ENCODE assay signal across 24 cellular contexts in the genomic region with DNA sequence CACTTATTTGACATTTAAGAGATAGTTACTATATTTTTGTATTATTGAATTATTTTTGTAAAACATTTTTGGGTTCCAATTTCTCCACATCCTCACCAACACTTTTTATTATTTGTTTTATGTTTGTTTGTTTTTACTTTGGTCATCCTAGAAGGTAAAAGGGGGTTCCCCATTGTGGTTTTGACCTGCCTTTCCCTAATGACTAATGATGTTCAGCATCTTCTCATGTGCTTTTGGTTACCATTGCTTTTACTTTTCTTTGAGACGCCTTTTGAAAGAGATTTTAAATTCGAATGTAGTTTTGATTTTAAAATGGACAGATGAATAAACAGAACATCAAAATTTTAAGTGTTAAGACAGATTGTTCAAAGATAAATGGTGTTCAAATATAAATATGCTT. TPM values are rescaled to one million over a fixed set of nuclear protein-coding genes. Genes with fewer than 3 reads are reported as not detected.
A peak's percentile ranks its signal among the peaks of the same experiment; 100 is the strongest.
DNase-seq lines count a peak whose midpoint lies in the region; ATAC-seq and TF ChIP-seq lines count a peak whose summit lies in the region.
"Had no signal": no experiment of that assay in that cellular context is flagged by ENCODE, and none has a peak within 500 bp of the region (broad histone marks: within the 10 kb centered on the region; RNA-seq: fewer than 3 reads in every experiment).

No MANE protein-coding gene starts in this region.

- H3K4me2 ChIP-seq in PC-3 (ENCODE audit: low read length): no peak overlapping the region

- no peak overlapping the region for H3K9ac ChIP-seq in PC-3 (ENCODE audit: low read length)
- H3K9ac ChIP-seq: GM23248 had no signal

- no peaks in the 10 kb centered on the region for H3K79me2 ChIP-seq in PC-3 (ENCODE audit: low read length)

- no peaks in the 10 kb centered on the region for H4K20me1 ChIP-seq in PC-3 (ENCODE audit: low read length)

- in situ Hi-C loops in GM13976 (cut with MboI; ENCODE audit: low sequenced_read_pairs, unreplicated experiment): no loop called here

- H3K27me3 ChIP-seq in PC-3 (ENCODE audit: low read length) (no peaks in the 10 kb centered on the region), body of pancreas (no peaks in the 10 kb centered on the region)
- no peaks in the 10 kb centered on the region for H3K27me3 ChIP-seq in effector memory CD4-positive, alpha-beta T cell (replicated peaks; ENCODE audit: control insufficient read depth, insufficient read depth, low read length, poor library complexity, severe bottlenecking)
- H3K27me3 ChIP-seq: Peyer's patch had no signal

- intact Hi-C loops in PC-3 (cut with micrococcal nuclease): no loop called here
- intact Hi-C loops in body of pancreas (cut with DNase I): no loop called here
- intact Hi-C loops in left cardiac atrium (cut with DNase I): no loop called here

- POLR2A ChIA-PET in PC-3 (lab: Charles Lee; ENCODE audit: unreplicated experiment): no interaction called here

- H3K4me1 ChIP-seq in PC-3 (ENCODE audit: insufficient read depth, low read length) (peaks cover 7% of the 10 kb centered on the region; the same call in 1 of the 2 replicates), body of pancreas (no peaks in the 10 kb centered on the region)
- no peaks in the 10 kb centered on the region for H3K4me1 ChIP-seq in effector memory CD4-positive, alpha-beta T cell (ENCODE audit: control insufficient read depth, insufficient read depth, low read length, poor library complexity, severe bottlenecking)
- H3K4me1 ChIP-seq: Caco-2, Peyer's patch had no signal

- WGBS in body of pancreas, 2 donors: 84 to 86% methylated on average over 2 of the region's 2 CpGs

- H3K9me3 ChIP-seq in PC-3 (ENCODE audit: low read length): no peaks in the 10 kb centered on the region
- no peaks in the 10 kb centered on the region for H3K9me3 ChIP-seq in body of pancreas
- H3K9me3 ChIP-seq in effector memory CD4-positive, alpha-beta T cell (ENCODE audit: control insufficient read depth, low read length): no peaks in the 10 kb centered on the region
- H3K9me3 ChIP-seq: Caco-2, Peyer's patch had no signal

- no TSS peak for BruUV-seq in PC-3 (replicated peaks; lab: Mats Ljungman, UMichigan)

- ATAC-seq in PC-3 (no peak), body of pancreas (no peak), left cardiac atrium (no peak)
- ATAC-seq: CD8-positive, alpha-beta T cell had no signal

- no peaks in the 10 kb centered on the region for H3F3A ChIP-seq in PC-3 (ENCODE audit: low read length, unreplicated experiment)

- CTCF ChIA-PET in PC-3 (lab: Charles Lee): no interaction called here

- H2AFZ ChIP-seq in PC-3 (ENCODE audit: low read length): no peak overlapping the region
- H2AFZ ChIP-seq: GM23248 had no signal

- TF ChIP-seq CTCF in GM13976 (IDR thresholded peaks at IDR 0.05; ENCODE audit: borderline replicate concordance, control extremely low read depth, extremely low read depth, insufficient read depth, missing control alignments): no peak
- TF ChIP-seq CTCF in PC-3 (conservative IDR thresholded peaks at IDR 0.05; ENCODE audit: low read depth, low read length): no peak
- TF ChIP-seq CTCF in choroid plexus epithelial cell (conservative IDR thresholded peaks at IDR 0.05; ENCODE audit: low read depth, low read length): no peak
- no peak for TF ChIP-seq CTCF in body of pancreas (IDR thresholded peaks at IDR 0.05)

- no peaks in the 10 kb centered on the region for H3K9me2 ChIP-seq in PC-3 (replicated peaks; ENCODE audit: low read length)

- H3K4me3 ChIP-seq in PC-3 (ENCODE audit: low read length) (no peak overlapping the region), choroid plexus epithelial cell (ENCODE audit: low read depth, low read length) (no peak overlapping the region), body of pancreas (no peak overlapping the region)
- no peak overlapping the region for H3K4me3 ChIP-seq in effector memory CD4-positive, alpha-beta T cell (ENCODE audit: insufficient read depth, low read depth, low read length, poor library complexity, severe bottlenecking)
- H3K4me3 ChIP-seq: GM23248, Peyer's patch, SK-N-MC had no signal

- H3K27ac ChIP-seq in PC-3 (ENCODE audit: low read length) (no peak overlapping the region), body of pancreas (no peak overlapping the region)
- H3K27ac ChIP-seq in effector memory CD4-positive, alpha-beta T cell (ENCODE audit: insufficient read depth, low read length, poor library complexity, severe bottlenecking): no peak overlapping the region
- H3K27ac ChIP-seq: C4-2B, GM23248, Peyer's patch, SK-N-MC had no signal

- no peak for TF ChIP-seq POLR2A in body of pancreas (IDR thresholded peaks at IDR 0.05)

- H3K36me3 ChIP-seq in PC-3 (ENCODE audit: low read depth, low read length) (no peaks in the 10 kb centered on the region), body of pancreas (replicated peaks in 1 of 2; ENCODE audit: insufficient read depth in 1 of 2, low read depth in 2 of 2) (no peaks in the 10 kb centered on the region)
- H3K36me3 ChIP-seq in effector memory CD4-positive, alpha-beta T cell (ENCODE audit: control insufficient read depth, insufficient read depth, low read length): no peaks in the 10 kb centered on the region
- H3K36me3 ChIP-seq: Peyer's patch had no signal

- DNase-seq in GM13976 (ENCODE audit: low spot score) (peak; percentile 23), PC-3 (peak; percentile 19), choroid plexus epithelial cell (ENCODE audit: low read depth) (peak; percentile 39), body of pancreas (no peak), left cardiac atrium (no peak), NOMO-1 treated with dmso at 0.1 percent for 144 hours (lab: John Stamatoyannopoulos, UW; ENCODE audit: unreplicated experiment) (no peak)
- DNase-seq in effector memory CD4-positive, alpha-beta T cell: no peak
- DNase-seq: Caco-2; CD8-positive, alpha-beta T cell; GDM1; GM23248; H7; KBM-7; NCI-H1048; NCI-H1417; NCI-H1694; NCI-H2029 treated with DMSO at 0.1 percent for 48 hours; NCI-H2227 treated with DMSO at 0.1 percent for 48 hours; NCI-H526 treated with DMSO at 0.1 percent for 48 hours; Peyer's patch; SIG-M5; SW 1271 had no signal

RNA-seq across cellular contexts. Expression of gene AK9, which starts 46.9 kb away (rescaled TPM):
- total RNA-seq in PC-3 (2014; rRNA removed) (1.7 and 3.5 TPM in 2 replicates), body of pancreas (10 to 100 TPM in 1 of 2 donors, 1 to 10 TPM in 1; 9.6 to 20.1 TPM), left cardiac atrium (1 to 10 TPM; 7.6 to 9.8 TPM)

RNA-seq across cellular contexts. Expression of gene FIG4, which starts 47.0 kb away (rescaled TPM):
- total RNA-seq in PC-3 (2014; rRNA removed) (5.7 and 6.0 TPM in 2 replicates), body of pancreas (10 to 100 TPM in 1 of 2 donors, 1 to 10 TPM in 1; 9.3 to 24.7 TPM), left cardiac atrium (10 to 100 TPM in 1 of 2 donors, 1 to 10 TPM in 1; 8.2 to 11.1 TPM)

Comparison
In these comparisons a context has a peak if more than half of its experiments do, and no peak if none do; other contexts are left out.
1. DNase-seq: peak in GM13976 (single experiment), PC-3 (single experiment) and choroid plexus epithelial cell (single experiment); none in body of pancreas (0 of 4), left cardiac atrium (single experiment), NOMO-1 treated with dmso at 0.1 percent for 144 hours (single experiment) and effector memory CD4-positive, alpha-beta T cell (0 of 3).